In genomic region chr3:46979958-46980497, GRCh38 we compare ENCODE assay signal across 8 cellular contexts. TPM values are rescaled to one million over a fixed set of nuclear protein-coding genes. Genes with fewer than 3 reads are reported as not detected.
DNase-seq lines count a peak whose midpoint lies in the region; ATAC-seq, FAIRE-seq and TF ChIP-seq lines count a peak whose summit lies in the region.

No MANE protein-coding gene starts in this region.

- H3K4me3 ChIP-seq in ACC112 (ENCODE audit: low read depth, low read length): peak overlapping the region; percentile 89
- peak overlapping the region; percentile 86 for H3K4me3 ChIP-seq in Jurkat, Clone E6-1 (ENCODE audit: low read length)
- H3K4me3 ChIP-seq in bronchial epithelial cell (ENCODE audit: low read depth, low read length): peak overlapping the region; percentile 72
- peak overlapping the region; percentile 25 for H3K4me3 ChIP-seq in mesendoderm (ENCODE audit: low read length)
- peak overlapping the region; percentile 50 to 58 for H3K4me3 ChIP-seq in aorta (ENCODE audit: low read length in 2 of 2)

- no peaks in the 10 kb centered on the region for H3K27me3 ChIP-seq in ACC112 (ENCODE audit: insufficient read depth, low read length)
- no peaks in the 10 kb centered on the region for H3K27me3 ChIP-seq in bronchial epithelial cell (ENCODE audit: control insufficient read depth, insufficient read depth, low read length)
- no peaks in the 10 kb centered on the region for H3K27me3 ChIP-seq in mesendoderm (ENCODE audit: insufficient read depth, low read length, poor library complexity)
- no peaks in the 10 kb centered on the region for H3K27me3 ChIP-seq in aorta (ENCODE audit: control insufficient read depth in 1 of 2, insufficient read depth in 2 of 2, low read length in 1 of 2)

- ATAC-seq in GM18909 (IDR thresholded peaks at IDR 0.05; ENCODE audit: poor library complexity, unreplicated experiment) (peak; percentile 15), aorta (ENCODE audit: low FRiP score) (no peak)

- H3K79me2 ChIP-seq in ACC112 (ENCODE audit: control insufficient read depth, insufficient read depth, low read length, unreplicated experiment) (peaks cover 22% of the 10 kb centered on the region), mesendoderm (ENCODE audit: control insufficient read depth, insufficient read depth, low read length) (peaks cover 10% of the 10 kb centered on the region)

- peak overlapping the region; percentile 61 for H2AFZ ChIP-seq in ACC112 (ENCODE audit: low read length, unreplicated experiment)

- H2BK5ac ChIP-seq in mesendoderm (ENCODE audit: low read length): no peak overlapping the region

- intact Hi-C loops in aorta (cut with DNase I): loop anchor here in 1 of 2 donors (2.0 kb wide), 1 partner anchor 25 kb away; no protein-coding TSS in a partner anchor

- no peak for TF ChIP-seq CTCF in bronchial epithelial cell (IDR thresholded peaks at IDR 0.05; ENCODE audit: insufficient read depth, low read length, severe bottlenecking)

- no peak overlapping the region for H2AK5ac ChIP-seq in mesendoderm (ENCODE audit: low read length)

- H3K27ac ChIP-seq in ACC112 (ENCODE audit: low read depth, low read length) (no peak overlapping the region), mesendoderm (ENCODE audit: low read depth, low read length) (no peak overlapping the region), aorta (ENCODE audit: low read depth in 1 of 2, low read length in 2 of 2) (no peak overlapping the region)

- peaks cover 3% of the 10 kb centered on the region for H3K79me1 ChIP-seq in mesendoderm (ENCODE audit: low read length)

- H3K23ac ChIP-seq in mesendoderm (ENCODE audit: low read length): no peak overlapping the region

- no peak for FAIRE-seq in bronchial epithelial cell (lab: Jason Lieb, UNC)

- H3K36me3 ChIP-seq in ACC112 (ENCODE audit: insufficient read depth, low read length) (no peaks in the 10 kb centered on the region), bronchial epithelial cell (ENCODE audit: control insufficient read depth, insufficient read depth, low read length) (no peaks in the 10 kb centered on the region), mesendoderm (ENCODE audit: control insufficient read depth, insufficient read depth, low read length) (no peaks in the 10 kb centered on the region), aorta (ENCODE audit: control insufficient read depth in 1 of 2, insufficient read depth in 2 of 2, low read length in 1 of 2) (no peaks in the 10 kb centered on the region)

- peak overlapping the region; percentile 72 for H3K4me2 ChIP-seq in mesendoderm (ENCODE audit: low read length)

- no peak overlapping the region for H4K5ac ChIP-seq in mesendoderm (ENCODE audit: low read length)

- peak overlapping the region; percentile 43 for H4K8ac ChIP-seq in mesendoderm (ENCODE audit: low read depth, low read length)

- DNase-seq in Jurkat, Clone E6-1 (ENCODE audit: low read depth, low spot score): no peak
- no peak for DNase-seq in bronchial epithelial cell (ENCODE audit: low read depth)
- no peak for DNase-seq in mesendoderm
- no peak for DNase-seq in aorta
- DNase-seq in GM03348 (ENCODE audit: low spot score): no peak
- DNase-seq in stimulated activated CD4-positive, alpha-beta T cell treated with anti-CD3 and anti-CD28 coated beads, Interleukin-1b, Interleukin-23, amount 100 ng/mL, for 48 hours: no peak

- H3K18ac ChIP-seq in mesendoderm (ENCODE audit: low read length): peak overlapping the region; percentile 41

- peaks cover 17% of the 10 kb centered on the region for H3K4me1 ChIP-seq in ACC112 (ENCODE audit: control insufficient read depth, insufficient read depth, low read length, unreplicated experiment)
- peaks cover 4% of the 10 kb centered on the region for H3K4me1 ChIP-seq in mesendoderm (ENCODE audit: control insufficient read depth, low read depth, low read length)
- no peaks in the 10 kb centered on the region for H3K4me1 ChIP-seq in aorta (ENCODE audit: control insufficient read depth in 1 of 2, insufficient read depth in 2 of 2, low read length in 2 of 2)

- peak overlapping the region; percentile 81 for H3K56ac ChIP-seq in mesendoderm (ENCODE audit: low read length)

- no peak overlapping the region for H2BK120ac ChIP-seq in mesendoderm (ENCODE audit: low read depth, low read length)

- no peak overlapping the region for H2BK15ac ChIP-seq in mesendoderm (replicated peaks; ENCODE audit: low read depth)

- peak overlapping the region; percentile 71 for H3K9ac ChIP-seq in mesendoderm (ENCODE audit: low read length)

- no peak overlapping the region for H3K4ac ChIP-seq in mesendoderm (ENCODE audit: low read depth, low read length)

- no peaks in the 10 kb centered on the region for H3K9me3 ChIP-seq in aorta (ENCODE audit: control insufficient read depth, low read length)

- WGBS in mesendoderm (ENCODE audit: extremely low coverage, insufficient coverage, low lambda C conversion rate): no CpG with 5 or more reads among the region's 40 CpGs
- 3 to 4% methylated on average over 29 to 40 of the region's 40 CpGs for WGBS in aorta, 2 donors

RNA-seq across cellular contexts. Expression of gene NBEAL2, which starts 0.6 kb away (rescaled TPM):
- 116 TPM for polyA plus RNA-seq in Jurkat, Clone E6-1 (2012; ENCODE audit: insufficient read depth, insufficient read length)
- 20.0 and 35.5 TPM in 2 replicates for total RNA-seq in bronchial epithelial cell
- polyA plus RNA-seq in mesendoderm (2013, experiment 1 of 2): 11.0 TPM
- polyA plus RNA-seq in mesendoderm (2013, experiment 2 of 2): 11.0 TPM
- 10 to 100 TPM; 26.2 to 45.8 TPM for total RNA-seq in aorta
- 10 to 100 TPM in 1 of 2 donors, 1 to 10 TPM in 1; 6.3 to 55.8 TPM for polyA plus RNA-seq in aorta

RNA-seq across cellular contexts. Expression of gene CCDC12, which starts 3.5 kb away (rescaled TPM):
- 85.1 TPM for polyA plus RNA-seq in Jurkat, Clone E6-1 (2012; ENCODE audit: insufficient read depth, insufficient read length)
- total RNA-seq in bronchial epithelial cell (39.2 and 41.9 TPM in 2 replicates), aorta (10 to 100 TPM; 30.5 to 35.9 TPM)
- 49.1 TPM for polyA plus RNA-seq in mesendoderm (2013, experiment 1 of 2)
- 48.9 TPM for polyA plus RNA-seq in mesendoderm (2013, experiment 2 of 2)
- 10 to 100 TPM; 43.5 to 46.5 TPM for polyA plus RNA-seq in aorta

Comparison
In these comparisons a context has a peak if more than half of its experiments do, and no peak if none do; other contexts are left out.
1. H3K4me3 ChIP-seq: peak in every context shown above with its lines; median percentile 89 in ACC112; 86 in Jurkat, Clone E6-1; 72 in bronchial epithelial cell; 54 in aorta; 25 in mesendoderm.